In genomic region chr1:22712502-22713271, GRCh38 we compare ENCODE assay signal across 9 cellular contexts. TPM values are rescaled to one million over a fixed set of nuclear protein-coding genes. Genes with fewer than 3 reads are reported as not detected.
A peak's percentile ranks its signal among the peaks of the same experiment; 100 is the strongest.
DNase-seq lines count a peak whose midpoint lies in the region; ATAC-seq and TF ChIP-seq lines count a peak whose summit lies in the region.
"Had no signal": no experiment of that assay in that cellular context is flagged by ENCODE, and none has a peak within 500 bp of the region (broad histone marks: within the 10 kb centered on the region; RNA-seq: fewer than 3 reads in every experiment).

No MANE protein-coding gene starts in this region.

- no peaks in the 10 kb centered on the region for H3F3A ChIP-seq in neural cell (ENCODE audit: insufficient read depth, low read length, poor library complexity, severe bottlenecking)

- peak overlapping the region; percentile 89 for H3K4me2 ChIP-seq in neural cell (ENCODE audit: low read length)

- H3K36me3 Mint-ChIP-seq in activated naive CD8-positive, alpha-beta T cell treated with anti-CD3 and anti-CD28 coated beads, Interleukin-2, amount 50 U/mL, for 24 hours (ENCODE audit: low read depth): no peaks in the 10 kb centered on the region

- peaks cover 7% of the 10 kb centered on the region for H4K20me1 ChIP-seq in neural cell (ENCODE audit: insufficient read depth)

- H3K79me2 ChIP-seq in neural cell (replicated peaks; ENCODE audit: insufficient read depth, low read length): peaks cover 41% of the 10 kb centered on the region

- H3K36me3 ChIP-seq in neural cell (ENCODE audit: insufficient read depth, low read length): no peaks in the 10 kb centered on the region
- H3K36me3 ChIP-seq in body of pancreas (replicated peaks in 1 of 2; ENCODE audit: insufficient read depth in 1 of 2, low read depth in 2 of 2): no peaks in the 10 kb centered on the region

- peaks cover 62% of the 10 kb centered on the region for H3K27me3 Mint-ChIP-seq in activated naive CD8-positive, alpha-beta T cell treated with anti-CD3 and anti-CD28 coated beads, Interleukin-2, amount 50 U/mL, for 24 hours

- no peaks in the 10 kb centered on the region for H3K9me2 ChIP-seq in neural cell (ENCODE audit: insufficient read depth, low read length)

- H3K27ac ChIP-seq in neural cell (ENCODE audit: low read length): no peak overlapping the region
- no peak overlapping the region for H3K27ac ChIP-seq in body of pancreas

- DNase-seq in DMS79 treated with DMSO at 0.1 percent for 48 hours (lab: John Stamatoyannopoulos, UW) (peak; percentile 60), body of pancreas (no peak), NOMO-1 (lab: John Stamatoyannopoulos, UW; ENCODE audit: unreplicated experiment in 2 of 2) (no peak), anterior cingulate cortex (lab: John Stamatoyannopoulos, UW) (no peak), NCI-H2196 (lab: John Stamatoyannopoulos, UW; ENCODE audit: unreplicated experiment) (no peak)
- peak; percentile 50 for DNase-seq in activated naive CD8-positive, alpha-beta T cell treated with anti-CD3 and anti-CD28 coated beads, Interleukin-2, amount 50 U/mL, for 24 hours

- no peak for TF ChIP-seq POLR2A in body of pancreas (IDR thresholded peaks at IDR 0.05)

- H3K9me3 Mint-ChIP-seq in activated naive CD8-positive, alpha-beta T cell treated with anti-CD3 and anti-CD28 coated beads, Interleukin-2, amount 50 U/mL, for 24 hours: no peaks in the 10 kb centered on the region
- H3K9me3 Mint-ChIP-seq: T-helper 1 cell treated with Interleukin-12 subunit alpha and Interleukin-12 subunit beta and Interleukin-4 antibody, amounts not matched to agents 30 μg/mL and 1 μg/mL, for 36 hours had no signal

- intact Hi-C loops in body of pancreas (cut with DNase I): no loop called here

- TF ChIP-seq CTCF in neural cell (IDR thresholded peaks at IDR 0.05; ENCODE audit: poor library complexity, severe bottlenecking) (no peak), body of pancreas (IDR thresholded peaks at IDR 0.05) (no peak)

- no peak overlapping the region for H3K27ac Mint-ChIP-seq in activated naive CD8-positive, alpha-beta T cell treated with anti-CD3 and anti-CD28 coated beads, Interleukin-2, amount 50 U/mL, for 24 hours
- H3K27ac Mint-ChIP-seq: T-helper 1 cell treated with Interleukin-12 subunit alpha and Interleukin-12 subunit beta and Interleukin-4 antibody, amounts not matched to agents 30 μg/mL and 1 μg/mL, for 36 hours had no signal

- ATAC-seq in HG03520 (IDR thresholded peaks at IDR 0.05; ENCODE audit: unreplicated experiment) (peak; percentile 43), body of pancreas (no peak)
- peak; percentile 47 for ATAC-seq in activated naive CD8-positive, alpha-beta T cell treated with anti-CD3 and anti-CD28 coated beads, Interleukin-2, amount 50 U/mL, for 24 hours

- peak overlapping the region; percentile 38 for H3K4me3 Mint-ChIP-seq in activated naive CD8-positive, alpha-beta T cell treated with anti-CD3 and anti-CD28 coated beads, Interleukin-2, amount 50 U/mL, for 24 hours
- H3K4me3 Mint-ChIP-seq: T-helper 1 cell treated with Interleukin-12 subunit alpha and Interleukin-12 subunit beta and Interleukin-4 antibody, amounts not matched to agents 30 μg/mL and 1 μg/mL, for 36 hours had no signal

- no peak for TF ChIP-seq RAD21 in neural cell (conservative IDR thresholded peaks at IDR 0.05)

- H3K4me3 ChIP-seq in neural cell (ENCODE audit: low read length): peak overlapping the region; percentile 87
- no peak overlapping the region for H3K4me3 ChIP-seq in body of pancreas

- H3K4me1 Mint-ChIP-seq in activated naive CD8-positive, alpha-beta T cell treated with anti-CD3 and anti-CD28 coated beads, Interleukin-2, amount 50 U/mL, for 24 hours: peaks cover 12% of the 10 kb centered on the region

- 90 to 91% methylated on average over 8 to 19 of the region's 19 CpGs for WGBS in body of pancreas, 2 donors

- no peak for TF ChIP-seq EP300 in neural cell (conservative IDR thresholded peaks at IDR 0.05; ENCODE audit: poor library complexity, severe bottlenecking)

- peak overlapping the region; percentile 61 for H3K9ac ChIP-seq in neural cell (ENCODE audit: low read length)

- no peak overlapping the region for H2AFZ ChIP-seq in neural cell (ENCODE audit: low read depth, low read length)

- H3K4me1 ChIP-seq in body of pancreas: peaks cover 30% of the 10 kb centered on the region

- H3K27me3 ChIP-seq in neural cell (ENCODE audit: insufficient read depth, low read depth, low read length) (no peaks in the 10 kb centered on the region), body of pancreas (no peaks in the 10 kb centered on the region)

- H3K9me3 ChIP-seq in neural cell (ENCODE audit: low read length) (no peaks in the 10 kb centered on the region), body of pancreas (no peaks in the 10 kb centered on the region)

TF ChIP-seq in neural cell, 6 proteins besides CTCF, POLR2A, EP300 and RAD21:
- TF ChIP-seq POLR2AphosphoS5 (IDR thresholded peaks at IDR 0.05) (no peak), REST (IDR thresholded peaks at IDR 0.05; ENCODE audit: borderline replicate concordance) (no peak), TAF1 (IDR thresholded peaks at IDR 0.05; ENCODE audit: low read depth) (no peak), SMC3 (conservative IDR thresholded peaks at IDR 0.05; ENCODE audit: poor library complexity) (no peak), MXI1 (conservative IDR thresholded peaks at IDR 0.05; ENCODE audit: poor library complexity, severe bottlenecking) (no peak), EZH2 (IDR thresholded peaks at IDR 0.05; ENCODE audit: borderline replicate concordance, insufficient read depth, low read length, poor library complexity, severe bottlenecking) (no peak)

RNA-seq across cellular contexts. Expression of gene EPHB2, which starts 2.0 kb away (rescaled TPM):
- 22.8 and 32.7 TPM in 2 replicates for polyA plus RNA-seq in neural cell
- polyA minus RNA-seq in neural cell: 83.3 and 94.8 TPM in 2 replicates
- total RNA-seq in body of pancreas: 1 to 10 TPM; 2.9 to 7.9 TPM

RNA-seq across cellular contexts. Expression of gene C1QB, which starts 59.7 kb away (rescaled TPM):
- not detected in 2 replicates for polyA plus RNA-seq in neural cell
- polyA minus RNA-seq in neural cell: not detected in 2 replicates
- 10 to 100 TPM; 73.9 to 85.4 TPM for total RNA-seq in body of pancreas

Comparison
In these comparisons a context has a peak if more than half of its experiments do, and no peak if none do; other contexts are left out.
1. DNase-seq: peak in DMS79 treated with DMSO at 0.1 percent for 48 hours (single experiment) and activated naive CD8-positive, alpha-beta T cell treated with anti-CD3 and anti-CD28 coated beads, Interleukin-2, amount 50 U/mL, for 24 hours (single experiment); none in body of pancreas (0 of 4), NOMO-1 (0 of 2), anterior cingulate cortex (0 of 58) and NCI-H2196 (single experiment).